ENCODE assay signal across 17 cellular contexts in genomic region chr5:91598216-91598615, GRCh38.
"Had no signal": no experiment of that assay in that cellular context is flagged by ENCODE, and none has a peak within 500 bp of the region (broad histone marks: within the 10 kb centered on the region; RNA-seq: fewer than 3 reads in every experiment).

No MANE protein-coding gene starts in this region.

- H3K27ac ChIP-seq: colonic mucosa, left lung, pancreas, upper lobe of right lung had no signal

- H3K4me1 Mint-ChIP-seq: activated B cell treated with CpG ODN at 0.5 μM for 24 hours; activated CD4-positive, alpha-beta T cell treated with anti-CD3 and anti-CD28 coated beads, Interleukin-2, amount 10 ng/mL, durations not matched to agents 24 days and 14 days; naive B cell; stimulated activated naive CD8-positive, alpha-beta T cell treated with anti-CD3 and anti-CD28 coated beads, Interleukin-15, amount 100 ng/mL, for 72 hours had no signal

- H3K4me3 Mint-ChIP-seq: activated B cell treated with CpG ODN at 0.5 μM for 24 hours; activated CD4-positive, alpha-beta T cell treated with anti-CD3 and anti-CD28 coated beads, Interleukin-2, amount 10 ng/mL, durations not matched to agents 24 days and 14 days; activated CD8-positive, alpha-beta T cell treated with anti-CD3 and anti-CD28 coated beads, Interleukin-2, amount 10 ng/mL, durations not matched to agents 7 days and 5 days; activated T-cell treated with anti-CD3 and anti-CD28 coated beads, Interleukin-2, amount 50 U/mL, for 72 hours; naive B cell; stimulated activated naive CD8-positive, alpha-beta T cell treated with anti-CD3 and anti-CD28 coated beads, Interleukin-15, amount 100 ng/mL, for 72 hours had no signal

- H3K4me1 ChIP-seq: colonic mucosa, left lung, pancreas, upper lobe of right lung had no signal

- ATAC-seq: activated CD8-positive, alpha-beta T cell treated with anti-CD3 and anti-CD28 coated beads, Interleukin-2, amount 10 ng/mL, durations not matched to agents 7 days and 5 days; activated naive CD4-positive, alpha-beta T cell treated with anti-CD3 and anti-CD28 coated beads, Interleukin-2, amount 50 U/mL, for 72 hours; activated T-cell treated with anti-CD3 and anti-CD28 coated beads, Interleukin-2, amount 50 U/mL, for 72 hours; esophagus mucosa; left lung; pancreas; stimulated activated naive CD8-positive, alpha-beta T cell treated with anti-CD3 and anti-CD28 coated beads, Interleukin-15, amount 100 ng/mL, for 72 hours; upper lobe of right lung had no signal

- H3K36me3 Mint-ChIP-seq: activated naive CD4-positive, alpha-beta T cell treated with anti-CD3 and anti-CD28 coated beads, Interleukin-2, amount 50 U/mL, for 72 hours; naive B cell had no signal

- H3K27me3 ChIP-seq: colonic mucosa, left lung, pancreas, upper lobe of right lung had no signal

- H3K27me3 Mint-ChIP-seq: activated B cell treated with CpG ODN at 0.5 μM for 24 hours; activated CD4-positive, alpha-beta T cell treated with anti-CD3 and anti-CD28 coated beads, Interleukin-2, amount 10 ng/mL, durations not matched to agents 24 days and 14 days; naive B cell; stimulated activated naive CD8-positive, alpha-beta T cell treated with anti-CD3 and anti-CD28 coated beads, Interleukin-15, amount 100 ng/mL, for 72 hours had no signal

- H3K27ac Mint-ChIP-seq: activated B cell treated with CpG ODN at 0.5 μM for 24 hours; activated CD4-positive, alpha-beta T cell treated with anti-CD3 and anti-CD28 coated beads, Interleukin-2, amount 10 ng/mL, durations not matched to agents 24 days and 14 days; activated CD8-positive, alpha-beta T cell treated with anti-CD3 and anti-CD28 coated beads, Interleukin-2, amount 10 ng/mL, durations not matched to agents 7 days and 5 days; activated naive CD4-positive, alpha-beta T cell treated with anti-CD3 and anti-CD28 coated beads, Interleukin-2, amount 50 U/mL, for 72 hours; activated T-cell treated with anti-CD3 and anti-CD28 coated beads, Interleukin-2, amount 50 U/mL, for 72 hours; naive B cell; stimulated activated naive CD8-positive, alpha-beta T cell treated with anti-CD3 and anti-CD28 coated beads, Interleukin-15, amount 100 ng/mL, for 72 hours had no signal

- H3K9me3 ChIP-seq: colonic mucosa, pancreas had no signal

- H3K4me3 ChIP-seq: colonic mucosa, left lung, pancreas, upper lobe of right lung had no signal

- H3K9me3 Mint-ChIP-seq: activated CD4-positive, alpha-beta T cell treated with anti-CD3 and anti-CD28 coated beads, Interleukin-2, amount 10 ng/mL, durations not matched to agents 24 days and 14 days had no signal

- DNase-seq: activated B cell treated with CpG ODN at 0.5 μM for 24 hours; activated CD4-positive, alpha-beta T cell treated with anti-CD3 and anti-CD28 coated beads, Interleukin-2, amount 10 ng/mL, durations not matched to agents 24 days and 14 days; activated CD8-positive, alpha-beta memory T cell treated with anti-CD3 and anti-CD28 coated beads, Interleukin-2, amount 50 U/mL, for 4 hours; activated CD8-positive, alpha-beta T cell treated with anti-CD3 and anti-CD28 coated beads, Interleukin-2, amount 10 ng/mL, durations not matched to agents 7 days and 5 days; activated gamma-delta T cell; activated T-cell treated with anti-CD3 and anti-CD28 coated beads, Interleukin-2, amount 50 U/mL, for 72 hours; central memory CD4-positive, alpha-beta T cell; colonic mucosa; left lung; mammary epithelial cell; naive B cell; pancreas; stimulated activated CD4-positive, alpha-beta T cell treated with anti-CD3 and anti-CD28 coated beads, Interleukin-1b, Interleukin-23, amount 100 ng/mL, for 48 hours; stimulated activated naive CD8-positive, alpha-beta T cell treated with anti-CD3 and anti-CD28 coated beads, Interleukin-15, amount 100 ng/mL, for 72 hours; upper lobe of right lung had no signal

- H3K36me3 ChIP-seq: colonic mucosa, left lung, pancreas, upper lobe of right lung had no signal
